12 cellular contexts compared by ENCODE assay signal in the genomic region with DNA sequence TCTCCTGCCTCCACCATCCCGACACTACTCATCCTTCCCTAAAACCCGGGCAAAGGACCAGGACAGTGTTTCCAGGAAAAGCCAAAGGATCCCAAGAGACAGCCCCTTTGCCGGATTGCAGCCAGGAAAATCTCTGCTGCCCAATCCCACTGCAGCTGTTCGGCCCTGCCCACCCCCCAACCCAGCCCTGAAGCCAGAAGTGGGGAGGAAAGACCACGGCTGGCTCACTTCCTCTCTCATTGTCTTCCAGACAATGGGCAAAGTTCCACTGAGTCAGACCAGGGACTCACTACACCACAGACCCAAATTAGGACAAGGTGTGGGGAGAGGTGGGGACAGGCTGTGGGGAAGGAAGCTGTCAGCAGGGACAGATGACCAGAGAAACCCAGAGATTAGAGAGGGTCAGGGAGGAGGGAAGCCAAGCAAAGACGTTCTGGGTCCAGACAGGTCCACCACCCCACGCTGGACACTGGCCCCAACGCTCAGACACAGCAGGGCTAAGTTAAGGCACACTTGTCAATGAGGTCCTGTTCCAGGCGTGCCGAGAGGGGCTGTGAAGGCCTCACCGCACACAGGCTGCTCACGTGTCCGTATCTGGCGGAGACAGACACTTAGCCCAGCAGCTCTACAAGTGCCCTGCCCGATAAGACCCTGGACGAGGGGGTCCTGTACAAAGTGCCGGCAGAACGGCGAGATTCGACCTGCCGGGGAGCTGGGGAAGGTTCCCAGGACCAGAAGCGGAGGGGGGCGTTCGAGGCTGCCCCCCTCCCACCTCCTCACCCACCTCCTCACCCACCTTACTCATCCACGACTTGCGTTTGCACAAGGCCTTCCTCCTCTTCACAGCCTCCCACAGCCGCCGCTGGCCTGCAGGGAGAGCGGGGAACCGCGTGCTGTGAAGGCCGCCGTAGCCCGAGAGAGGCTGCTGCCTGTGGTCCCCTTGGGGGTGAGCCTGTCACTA. TPM values are rescaled to one million over a fixed set of nuclear protein-coding genes. Genes with fewer than 3 reads are reported as not detected.
A peak's percentile ranks its signal among the peaks of the same experiment; 100 is the strongest.
DNase-seq lines count a peak whose midpoint lies in the region; ATAC-seq, FAIRE-seq and TF ChIP-seq lines count a peak whose summit lies in the region.
"Had no signal": no experiment of that assay in that cellular context is flagged by ENCODE, and none has a peak within 500 bp of the region (broad histone marks: within the 10 kb centered on the region; RNA-seq: fewer than 3 reads in every experiment).

No MANE protein-coding gene starts in this region.

- no TSS peak for BruUV-seq in K562 (replicated peaks; lab: Mats Ljungman, UMichigan)

- H3K9ac ChIP-seq in HUES48 (ENCODE audit: low read depth, low read length): no peak overlapping the region
- peak overlapping the region in 1 of 2 experiments; percentile 68; a peak in 2 of 4 replicates for H3K9ac ChIP-seq in K562 (ENCODE audit: insufficient read depth in 1 of 2, low read depth in 2 of 2, low read length in 2 of 2)

- no peaks in the 10 kb centered on the region for H4K20me1 ChIP-seq in K562 (replicated peaks; ENCODE audit: control insufficient read depth, insufficient read depth, low read length)

- peak; percentile 53 to 78 (median 62) for DNase-seq in K562 (ENCODE audit: extremely low read depth in 1 of 4, low spot score in 3 of 4)
- DNase-seq in left ventricle myocardium superior: peak; percentile 69
- DNase-seq in gastrocnemius medialis: no peak
- no peak for DNase-seq in GM19240 (ENCODE audit: insufficient read length, low spot score)
- no peak for DNase-seq in kidney glomerular epithelial cell (lab: John Stamatoyannopoulos, UW)
- DNase-seq: erythroblast, KG1, NCI-H446 treated with DMSO at 0.1 percent for 48 hours had no signal

- no peaks in the 10 kb centered on the region for H3K79me2 ChIP-seq in K562 (ENCODE audit: control insufficient read depth, insufficient read depth, low read length)

- CTCF ChIA-PET in K562 (lab: Yijun Ruan, JAX; ENCODE audit: low intra/inter-chr PET ratio): no interaction called here

- 41% methylated on average over 23 of the region's 34 CpGs for WGBS in K562 (ENCODE audit: insufficient coverage, low coverage, missing lambda C conversion rate)

- intact Hi-C loops in K562 (cut with micrococcal nuclease) (loop anchor here (2.0 kb wide), 1 partner anchor 24 kb away; no protein-coding TSS in a partner anchor), left ventricle myocardium superior (cut with micrococcal nuclease) (no loop called here), gastrocnemius medialis (cut with DNase I; ENCODE audit: low total_unique reads) (no loop called here)

- no peaks in the 10 kb centered on the region for H3K27me3 ChIP-seq in HUES48 (ENCODE audit: control insufficient read depth, insufficient read depth, low read length)
- H3K27me3 ChIP-seq in K562 (ENCODE audit: control insufficient read depth in 2 of 2, insufficient read depth in 2 of 2, low read length in 2 of 2): no peaks in the 10 kb centered on the region
- no peaks in the 10 kb centered on the region for H3K27me3 ChIP-seq in gastrocnemius medialis

- H3K9me1 ChIP-seq in K562 (ENCODE audit: control insufficient read depth, insufficient read depth, low read length): peaks cover 4% of the 10 kb centered on the region

- TF ChIP-seq RAD21 in K562 (CRISPR knock-in tag; conservative IDR thresholded peaks at IDR 0.05 in 1 of 2, IDR thresholded peaks at IDR 0.05 in 1 of 2): no peak

- no peak for TF ChIP-seq POLR2A in K562 (conservative IDR thresholded peaks at IDR 0.05)
- peak in 1 of 2 donors; percentile 14 for TF ChIP-seq POLR2A in gastrocnemius medialis (IDR thresholded peaks at IDR 0.05)

- peak; percentile 84 for ATAC-seq in K562
- ATAC-seq in left ventricle myocardium superior: peak; percentile 82
- ATAC-seq in gastrocnemius medialis: peak; percentile 5 to 28
- ATAC-seq in HG03439 (IDR thresholded peaks at IDR 0.05; ENCODE audit: unreplicated experiment): no peak
- ATAC-seq in GM21381 (IDR thresholded peaks at IDR 0.05; ENCODE audit: unreplicated experiment): no peak

- H3K27ac ChIP-seq in HUES48 (ENCODE audit: low read depth, low read length) (peak overlapping the region; percentile 82), K562 (ENCODE audit: extremely low read depth, low read depth, low read length) (no peak overlapping the region; the same call in 2 of the 3 replicates), gastrocnemius medialis (peak overlapping the region; percentile 91 to 99 (median 92))

- peak; percentile 59 for FAIRE-seq in K562 (lab: Jason Lieb, UNC)
- FAIRE-seq: GM12892 had no signal

- POLR2A ChIA-PET in K562 (lab: Yijun Ruan, JAX): interaction anchor here (0.6 to 1.3 kb wide), 3 partner anchors 8 to 33 kb away, joined by 3 read pairs; no protein-coding TSS in a partner anchor

- in situ Hi-C loops in K562 (cut with MboI): loop anchor here (25.0 kb wide), 1 partner anchor 626 kb away; a partner anchor contains a TSS
- in situ Hi-C loops in gastrocnemius medialis (cut with MboI; ENCODE audit: low sequenced_read_pairs in 4 of 4): no loop called here

- H3K4me1 ChIP-seq in HUES48 (ENCODE audit: control insufficient read depth, insufficient read depth, low read length) (peaks cover 13% of the 10 kb centered on the region; the same call in 1 of the 2 replicates), K562 (replicated peaks in 1 of 2; ENCODE audit: control insufficient read depth in 2 of 2, insufficient read depth in 2 of 2, low read length in 2 of 2) (peaks cover 19 to 59% of the 10 kb centered on the region in 2 experiments; a peak in 4 of 5 replicates), gastrocnemius medialis (peaks cover 54 to 69% of the 10 kb centered on the region in 2 donors)

- H3K4me2 ChIP-seq in K562 (ENCODE audit: insufficient read depth, low read length): peak overlapping the region; percentile 31; the same call in 1 of the 2 replicates

- H3K4me3 ChIP-seq in HUES48 (ENCODE audit: low read depth, low read length) (no peak overlapping the region), K562 (no peak overlapping the region), gastrocnemius medialis (no peak overlapping the region)

- H3K36me3 ChIP-seq in HUES48 (ENCODE audit: control insufficient read depth, insufficient read depth, low read length): peaks cover 23% of the 10 kb centered on the region
- peaks cover 7% of the 10 kb centered on the region; the same call in 1 of the 3 replicates for H3K36me3 ChIP-seq in K562 (ENCODE audit: control insufficient read depth, insufficient read depth, low read length)
- peaks cover 0 to 30% of the 10 kb centered on the region in 2 donors for H3K36me3 ChIP-seq in gastrocnemius medialis

- TF ChIP-seq CTCF in K562 (IDR thresholded peaks at IDR 0.05 in 2 of 3, conservative IDR thresholded peaks at IDR 0.05 in 1 of 3; ENCODE audit: insufficient read depth in 2 of 3, low read depth in 1 of 3, low read length in 3 of 3) (no peak), gastrocnemius medialis (IDR thresholded peaks at IDR 0.05 in 4 of 5, conservative IDR thresholded peaks at IDR 0.05 in 1 of 5) (no peak)

- H2AFZ ChIP-seq in K562 (ENCODE audit: low read depth, low read length): 0 out of 2 replicates have a peak overlapping the region, but pooled peaks have one; percentile 17

- H3K9me3 ChIP-seq in HUES48 (ENCODE audit: control insufficient read depth, insufficient read depth, low read length) (no peaks in the 10 kb centered on the region), K562 (replicated peaks; ENCODE audit: control insufficient read depth, insufficient read depth, low read depth, low read length) (peaks cover 1% of the 10 kb centered on the region; the same call in 1 of the 2 replicates), gastrocnemius medialis (no peaks in the 10 kb centered on the region)

- TF ChIP-seq EP300 in K562 (IDR thresholded peaks at IDR 0.05; ENCODE audit: low read length): peak; percentile 37; the same call in 1 of the 2 replicates

TF ChIP-seq in K562, 482 proteins besides CTCF, POLR2A, EP300 and RAD21 (continues in another document):
- TF ChIP-seq MTA2 (IDR thresholded peaks at IDR 0.05; ENCODE audit: low read depth) (peak; percentile 38; the same call in 1 of the 2 replicates), BHLHE40 (IDR thresholded peaks at IDR 0.05; ENCODE audit: low read length) (peak; percentile 96), KLF1 (tag; IDR thresholded peaks at IDR 0.05) (no peak), ZNF324 (CRISPR knock-in tag; IDR thresholded peaks at IDR 0.05) (no peak), RBBP5 (IDR thresholded peaks at IDR 0.05; ENCODE audit: borderline replicate concordance, insufficient read depth, low read length, poor library complexity, severe bottlenecking) (no peak), SMAD4 (CRISPR knock-in tag; conservative IDR thresholded peaks at IDR 0.05) (0 out of 2 replicates have a peak, but pooled peaks have one; percentile 35), TCF3 (CRISPR knock-in tag; IDR thresholded peaks at IDR 0.05) (peak; percentile 92), NEUROD1 (IDR thresholded peaks at IDR 0.05; ENCODE audit: borderline replicate concordance, low read depth, low read length, partially characterized antibody) (no peak)
- TF ChIP-seq, protein P1, sequence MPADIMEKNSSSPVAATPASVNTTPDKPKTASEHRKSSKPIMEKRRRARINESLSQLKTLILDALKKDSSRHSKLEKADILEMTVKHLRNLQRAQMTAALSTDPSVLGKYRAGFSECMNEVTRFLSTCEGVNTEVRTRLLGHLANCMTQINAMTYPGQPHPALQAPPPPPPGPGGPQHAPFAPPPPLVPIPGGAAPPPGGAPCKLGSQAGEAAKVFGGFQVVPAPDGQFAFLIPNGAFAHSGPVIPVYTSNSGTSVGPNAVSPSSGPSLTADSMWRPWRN (IDR thresholded peaks at IDR 0.05; ENCODE audit: low read depth): no peak

RNA-seq across cellular contexts. Expression of a gene that starts 21.9 kb away (rescaled TPM):
- 20.1 and 59.7 TPM in 2 replicates for total RNA-seq in K562 (2011; cell fraction: chromatin; rRNA removed; ENCODE audit: low replicate concordance)
- 29.2 and 29.7 TPM in 2 replicates for total RNA-seq in K562 (2011; cell fraction: nucleolus; rRNA removed)
- total RNA-seq in K562 (2011; cell fraction: nucleoplasm; rRNA removed): 20.2 and 23.4 TPM in 2 replicates
- total RNA-seq in K562 (2014; rRNA removed) (10.9 and 15.3 TPM in 2 replicates), K562 (2014; rRNA removed; fragmentation: Illumina TruSeq; extraction: Trizol) (2.3 and 2.4 TPM in 2 replicates), K562 (2015; rRNA removed; fragmentation: Illumina TruSeq; extraction: Trizol) (8.2 TPM in 2 replicates), K562 (2021) (22.8 and 33.8 TPM in 2 replicates), left ventricle myocardium superior (28.9 TPM), gastrocnemius medialis (10 to 100 TPM; 40.5 to 54.0 (median 49.3) TPM)
- polyA plus RNA-seq in K562 (2011; rRNA removed) (5.3 and 6.4 TPM in 2 replicates), K562 (2014; fragmentation: Illumina TruSeq; extraction: Trizol) (6.5 and 13.2 TPM in 2 replicates), K562 (2014; fragmentation: Nextera tagmentation; extraction: Ambion mirVana) (under 1 TPM; 0.03 to 0.14 TPM), K562 (2014; rRNA removed) (17.6 and 18.8 TPM in 2 replicates)
- 5.6 and 14.8 TPM in 2 replicates for polyA plus RNA-seq in K562 (2011; cell fraction: cytosol; rRNA removed)
- polyA plus RNA-seq in K562 (2011; cell fraction: nucleus; rRNA removed): 34.5 and 55.3 TPM in 2 replicates
- polyA plus RNA-seq in K562 (2012): 13.8 and 19.9 TPM in 2 replicates
- 2.9 and 5.0 TPM in 2 replicates for polyA minus RNA-seq in K562 (2011; rRNA and poly(A)+ RNA removed)
- polyA minus RNA-seq in K562 (2011; cell fraction: cytosol; rRNA and poly(A)+ RNA removed): 10.4 and 17.2 TPM in 2 replicates
- 9.0 and 9.8 TPM in 2 replicates for polyA minus RNA-seq in K562 (2011; cell fraction: nucleus; rRNA and poly(A)+ RNA removed)

Comparison
In these comparisons a context has a peak if more than half of its experiments do, and no peak if none do; other contexts are left out.
1. ATAC-seq: peak in K562 (single experiment), left ventricle myocardium superior (single experiment) and gastrocnemius medialis (2 of 2); none in HG03439 (single experiment) and GM21381 (single experiment).
2. DNase-seq: peak in K562 (4 of 4) and left ventricle myocardium superior (single experiment); none in gastrocnemius medialis (0 of 2), GM19240 (single experiment) and kidney glomerular epithelial cell (single experiment).